2 cellular contexts compared by ENCODE assay signal in the genomic region with DNA sequence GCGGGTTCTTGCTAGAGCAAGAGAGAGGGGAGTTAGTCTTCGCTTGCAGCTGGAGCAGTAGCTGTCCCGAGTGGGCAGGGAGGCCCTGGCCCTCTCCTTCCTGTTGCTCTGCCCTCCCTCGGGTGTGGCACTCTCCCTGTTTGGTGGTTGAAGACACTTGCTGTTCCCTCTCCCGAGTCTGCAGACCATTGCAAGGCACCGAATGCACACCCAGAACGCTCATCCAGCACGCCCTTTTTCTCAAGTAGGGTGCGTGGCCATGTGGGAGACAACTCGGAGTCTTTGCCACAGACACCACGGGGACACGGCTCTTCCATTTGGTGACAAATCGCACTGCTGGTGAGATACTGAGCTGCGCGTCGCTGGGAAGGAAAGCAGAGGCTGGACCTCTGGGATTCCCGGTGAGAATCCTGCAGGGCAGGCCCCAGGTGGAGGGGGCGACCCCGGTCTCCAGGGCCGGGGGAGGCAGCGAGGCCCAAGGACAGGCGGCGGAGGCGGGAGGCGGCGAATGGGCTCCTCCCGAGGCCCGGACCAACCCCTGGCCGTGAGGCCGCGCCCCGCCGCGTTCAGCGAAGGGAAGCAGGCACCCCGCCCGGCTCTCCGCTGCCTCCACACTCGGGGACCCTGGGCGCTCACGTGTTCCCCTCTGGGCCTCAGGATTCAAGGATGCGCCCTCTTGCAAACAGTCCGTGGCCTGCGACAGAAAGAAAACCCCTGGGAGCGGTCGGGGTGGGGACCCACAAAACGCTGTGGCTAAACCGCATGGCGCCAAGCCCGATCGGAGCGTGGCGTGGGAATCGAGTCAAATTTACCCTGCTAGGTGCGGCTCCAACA.
TF ChIP-seq lines count a peak whose summit lies in the region.

No MANE protein-coding gene starts in this region.

TF ChIP-seq in GM23338, 12 proteins besides CTCF, POLR2A, EP300 and RAD21 (continues in another document):
- TF ChIP-seq, protein P1, sequence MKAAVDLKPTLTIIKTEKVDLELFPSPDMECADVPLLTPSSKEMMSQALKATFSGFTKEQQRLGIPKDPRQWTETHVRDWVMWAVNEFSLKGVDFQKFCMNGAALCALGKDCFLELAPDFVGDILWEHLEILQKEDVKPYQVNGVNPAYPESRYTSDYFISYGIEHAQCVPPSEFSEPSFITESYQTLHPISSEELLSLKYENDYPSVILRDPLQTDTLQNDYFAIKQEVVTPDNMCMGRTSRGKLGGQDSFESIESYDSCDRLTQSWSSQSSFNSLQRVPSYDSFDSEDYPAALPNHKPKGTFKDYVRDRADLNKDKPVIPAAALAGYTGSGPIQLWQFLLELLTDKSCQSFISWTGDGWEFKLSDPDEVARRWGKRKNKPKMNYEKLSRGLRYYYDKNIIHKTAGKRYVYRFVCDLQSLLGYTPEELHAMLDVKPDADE (IDR thresholded peaks at IDR 0.05): no peak
- no peak for TF ChIP-seq NANOG (IDR thresholded peaks at IDR 0.05; ENCODE audit: borderline replicate concordance)
- no peak for TF ChIP-seq ZNF331 (CRISPR knock-in tag; IDR thresholded peaks at IDR 0.05; ENCODE audit: low read depth)
- TF ChIP-seq EZH2phosphoT487 (IDR thresholded peaks at IDR 0.05; ENCODE audit: unreplicated experiment): no peak
- TF ChIP-seq CREB1 (CRISPR knock-in tag; IDR thresholded peaks at IDR 0.05; ENCODE audit: low read depth): no peak
- no peak for TF ChIP-seq EZH2 (IDR thresholded peaks at IDR 0.05; ENCODE audit: low read depth, unreplicated experiment)
- TF ChIP-seq, protein P2, sequence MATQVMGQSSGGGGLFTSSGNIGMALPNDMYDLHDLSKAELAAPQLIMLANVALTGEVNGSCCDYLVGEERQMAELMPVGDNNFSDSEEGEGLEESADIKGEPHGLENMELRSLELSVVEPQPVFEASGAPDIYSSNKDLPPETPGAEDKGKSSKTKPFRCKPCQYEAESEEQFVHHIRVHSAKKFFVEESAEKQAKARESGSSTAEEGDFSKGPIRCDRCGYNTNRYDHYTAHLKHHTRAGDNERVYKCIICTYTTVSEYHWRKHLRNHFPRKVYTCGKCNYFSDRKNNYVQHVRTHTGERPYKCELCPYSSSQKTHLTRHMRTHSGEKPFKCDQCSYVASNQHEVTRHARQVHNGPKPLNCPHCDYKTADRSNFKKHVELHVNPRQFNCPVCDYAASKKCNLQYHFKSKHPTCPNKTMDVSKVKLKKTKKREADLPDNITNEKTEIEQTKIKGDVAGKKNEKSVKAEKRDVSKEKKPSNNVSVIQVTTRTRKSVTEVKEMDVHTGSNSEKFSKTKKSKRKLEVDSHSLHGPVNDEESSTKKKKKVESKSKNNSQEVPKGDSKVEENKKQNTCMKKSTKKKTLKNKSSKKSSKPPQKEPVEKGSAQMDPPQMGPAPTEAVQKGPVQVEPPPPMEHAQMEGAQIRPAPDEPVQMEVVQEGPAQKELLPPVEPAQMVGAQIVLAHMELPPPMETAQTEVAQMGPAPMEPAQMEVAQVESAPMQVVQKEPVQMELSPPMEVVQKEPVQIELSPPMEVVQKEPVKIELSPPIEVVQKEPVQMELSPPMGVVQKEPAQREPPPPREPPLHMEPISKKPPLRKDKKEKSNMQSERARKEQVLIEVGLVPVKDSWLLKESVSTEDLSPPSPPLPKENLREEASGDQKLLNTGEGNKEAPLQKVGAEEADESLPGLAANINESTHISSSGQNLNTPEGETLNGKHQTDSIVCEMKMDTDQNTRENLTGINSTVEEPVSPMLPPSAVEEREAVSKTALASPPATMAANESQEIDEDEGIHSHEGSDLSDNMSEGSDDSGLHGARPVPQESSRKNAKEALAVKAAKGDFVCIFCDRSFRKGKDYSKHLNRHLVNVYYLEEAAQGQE (IDR thresholded peaks at IDR 0.05; ENCODE audit: unreplicated experiment): no peak
- TF ChIP-seq STAT1 (IDR thresholded peaks at IDR 0.05; ENCODE audit: unreplicated experiment): no peak
- no peak for TF ChIP-seq ZNF114 (CRISPR knock-in tag; IDR thresholded peaks at IDR 0.05)
- TF ChIP-seq POLR2AphosphoS5 (IDR thresholded peaks at IDR 0.05; ENCODE audit: low read depth): no peak

TF ChIP-seq in H1, 55 proteins besides CTCF, POLR2A, EP300 and RAD21:
- no peak for TF ChIP-seq CREB1 (IDR thresholded peaks at IDR 0.05)
- TF ChIP-seq, protein P3, sequence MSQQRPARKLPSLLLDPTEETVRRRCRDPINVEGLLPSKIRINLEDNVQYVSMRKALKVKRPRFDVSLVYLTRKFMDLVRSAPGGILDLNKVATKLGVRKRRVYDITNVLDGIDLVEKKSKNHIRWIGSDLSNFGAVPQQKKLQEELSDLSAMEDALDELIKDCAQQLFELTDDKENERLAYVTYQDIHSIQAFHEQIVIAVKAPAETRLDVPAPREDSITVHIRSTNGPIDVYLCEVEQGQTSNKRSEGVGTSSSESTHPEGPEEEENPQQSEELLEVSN (IDR thresholded peaks at IDR 0.05): peak; percentile 11; the same call in 1 of the 2 replicates
TF ChIP-seq in H1: peak in this region for 1.
